8 cellular contexts compared by ENCODE assay signal in the genomic region with DNA sequence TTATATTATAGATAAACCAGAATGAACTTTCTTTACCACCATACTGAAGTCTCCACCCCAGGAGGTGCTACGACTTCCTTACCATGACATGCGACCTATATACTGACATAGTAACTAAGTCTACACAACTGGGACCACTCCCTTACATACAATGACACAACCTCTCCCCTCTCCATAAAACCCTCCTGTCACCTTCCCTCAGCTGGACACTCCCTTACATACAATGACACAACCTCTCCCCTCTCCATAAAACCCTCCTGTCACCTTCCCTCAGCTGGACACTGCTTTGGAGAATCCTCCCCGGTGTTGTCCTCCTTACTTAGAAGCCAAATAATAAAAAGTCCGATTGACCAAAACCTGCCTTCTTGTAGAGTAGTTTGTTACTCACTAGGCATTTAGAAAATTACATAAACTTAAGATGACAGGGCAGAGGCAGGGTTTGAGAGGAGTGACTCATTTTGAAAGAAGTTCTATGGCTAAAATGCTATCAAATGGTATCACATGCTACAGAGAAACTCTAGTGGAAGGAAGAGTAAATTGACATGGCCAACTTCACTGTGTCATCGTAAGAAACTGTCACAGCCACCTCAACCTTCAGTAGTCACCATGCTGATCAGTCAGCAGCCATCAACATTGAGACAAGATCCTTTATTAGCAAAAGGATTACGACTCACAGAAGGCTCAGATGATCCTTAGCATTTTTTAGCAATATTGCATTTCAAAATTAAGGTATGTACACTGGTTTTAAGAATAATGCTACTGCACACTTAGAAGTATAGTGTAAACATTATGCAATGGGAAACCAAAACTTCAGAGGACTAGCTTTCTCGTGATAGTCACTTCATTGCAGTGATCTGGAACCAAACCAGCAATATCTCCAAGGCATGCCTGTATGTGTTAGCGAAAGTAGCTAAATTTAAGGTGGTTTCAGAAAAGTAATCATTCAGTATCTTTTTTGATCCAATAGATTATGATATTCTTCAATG. TPM values are rescaled to one million over a fixed set of nuclear protein-coding genes. Genes with fewer than 3 reads are reported as not detected.
DNase-seq lines count a peak whose midpoint lies in the region; ATAC-seq, FAIRE-seq and TF ChIP-seq lines count a peak whose summit lies in the region.

No MANE protein-coding gene starts in this region.

- H3K9ac ChIP-seq in HepG2 (ENCODE audit: insufficient read depth, low read depth, low read length), result no peak overlapping the region

- no peak for ATAC-seq in HepG2
- no peak for ATAC-seq in right lobe of liver
- peak; percentile 83 for ATAC-seq in HG03442 (IDR thresholded peaks at IDR 0.05; ENCODE audit: unreplicated experiment)

- TF ChIP-seq POLR2A in HepG2 (IDR thresholded peaks at IDR 0.05; ENCODE audit: insufficient read depth in 1 of 2, low read depth in 2 of 2, low read length in 2 of 2) (no peak), right lobe of liver (IDR thresholded peaks at IDR 0.05) (no peak)

- CTCF ChIA-PET in HepG2 (lab: Yijun Ruan, JAX; ENCODE audit: low intra/inter-chr PET ratio, low total read pairs), result no interaction called here

- H3K4me1 ChIP-seq in HepG2 (ENCODE audit: insufficient read depth, low read length) (no peaks in the 10 kb centered on the region), right lobe of liver (no peaks in the 10 kb centered on the region)

- no peak overlapping the region for H2AFZ ChIP-seq in HepG2 (ENCODE audit: low read length)

- H3K27me3 ChIP-seq in HepG2 (ENCODE audit: control insufficient read depth in 1 of 2, insufficient read depth in 2 of 2, low read length in 2 of 2), result no peaks in the 10 kb centered on the region
- no peaks in the 10 kb centered on the region for H3K27me3 ChIP-seq in right lobe of liver
- no peaks in the 10 kb centered on the region for H3K27me3 ChIP-seq in bronchial epithelial cell (ENCODE audit: control insufficient read depth, insufficient read depth, low read length)

- in situ Hi-C loops in HepG2 (cut with HindIII; ENCODE audit: extremely low pct_ligation_motif_present, low pct_unique_long_range_greater_than_20kb), result no loop called here

- DNase-seq in HepG2 (ENCODE audit: low spot score) (no peak), right lobe of liver (no peak), bronchial epithelial cell (ENCODE audit: low read depth) (peak; percentile 73), stromal cell of bone marrow (ENCODE audit: low read depth) (peak; percentile 44), SHP77 (lab: John Stamatoyannopoulos, UW) (no peak), NCI-H82 (lab: John Stamatoyannopoulos, UW) (no peak)
- DNase-seq in activated CD4-positive, CD25-positive, alpha-beta regulatory T cell (lab: John Stamatoyannopoulos, UW), result no peak

- TF ChIP-seq CTCF in HepG2 (CRISPR knock-in tag; IDR thresholded peaks at IDR 0.05) (no peak), right lobe of liver (IDR thresholded peaks at IDR 0.05) (no peak), bronchial epithelial cell (IDR thresholded peaks at IDR 0.05; ENCODE audit: insufficient read depth, low read length, severe bottlenecking) (no peak)

- no peak overlapping the region for H3K4me3 ChIP-seq in HepG2 (replicated peaks in 1 of 3; ENCODE audit: insufficient read depth in 1 of 3, low read depth in 2 of 3, low read length in 3 of 3)
- no peak overlapping the region for H3K4me3 ChIP-seq in right lobe of liver
- no peak overlapping the region for H3K4me3 ChIP-seq in bronchial epithelial cell (ENCODE audit: low read depth, low read length)

- TF ChIP-seq EP300 in HepG2 (IDR thresholded peaks at IDR 0.05; ENCODE audit: low read depth in 2 of 2, low read length in 2 of 2), result no peak
- no peak for TF ChIP-seq EP300 in HepG2 (CRISPR knock-in tag; IDR thresholded peaks at IDR 0.05; ENCODE audit: borderline replicate concordance)

- no peak overlapping the region for H3K4me2 ChIP-seq in HepG2 (ENCODE audit: low read depth, low read length)

- peaks cover 21 to 78% of the 10 kb centered on the region in 2 experiments for H3K36me3 ChIP-seq in HepG2 (replicated peaks in 1 of 2; ENCODE audit: control insufficient read depth in 1 of 2, insufficient read depth in 2 of 2, low read length in 2 of 2)
- peaks cover 0 to 45% (median 14%) of the 10 kb centered on the region in 4 donors for H3K36me3 ChIP-seq in right lobe of liver
- peaks cover 10% of the 10 kb centered on the region for H3K36me3 ChIP-seq in bronchial epithelial cell (ENCODE audit: control insufficient read depth, insufficient read depth, low read length)

- WGBS in HepG2 (ENCODE audit: low lambda C conversion rate), result 94% methylated on average over 8 of the region's 8 CpGs
- WGBS in right lobe of liver (ENCODE audit: insufficient coverage, low coverage, low lambda C conversion rate, missing lambda C conversion rate), result 91% methylated on average over 8 of the region's 8 CpGs

- FAIRE-seq in HepG2 (lab: Jason Lieb, UNC) (no peak), bronchial epithelial cell (lab: Jason Lieb, UNC) (no peak)

- TF ChIP-seq RAD21 in HepG2 (CRISPR knock-in tag; IDR thresholded peaks at IDR 0.05), result no peak

- H3K27ac ChIP-seq in HepG2 (ENCODE audit: extremely low read length, insufficient read depth, low read length) (no peak overlapping the region), right lobe of liver (no peak overlapping the region)

- POLR2A ChIA-PET in HepG2 (lab: Yijun Ruan, JAX), result no interaction called here

- 0 out of 2 replicates have a peak, but pooled peaks cover 7% of the 10 kb centered on the region for H4K20me1 ChIP-seq in HepG2 (ENCODE audit: insufficient read depth, low read length)

- peaks cover 7% of the 10 kb centered on the region for H3K79me2 ChIP-seq in HepG2 (ENCODE audit: insufficient read depth, low read length)

- no TSS peak for BruUV-seq in HepG2 (replicated peaks; lab: Mats Ljungman, UMichigan)

- intact Hi-C loops in HepG2 (cut with micrococcal nuclease; ENCODE audit: unreplicated experiment), result no loop called here
- intact Hi-C loops in right lobe of liver (cut with DNase I), result no loop called here

- no peaks in the 10 kb centered on the region for H3K9me3 ChIP-seq in HepG2 (ENCODE audit: low read length)
- H3K9me3 ChIP-seq in right lobe of liver, result no peaks in the 10 kb centered on the region

TF ChIP-seq in HepG2, 621 proteins besides CTCF, POLR2A, EP300 and RAD21:
- no peak for TF ChIP-seq RBM39 (IDR thresholded peaks at IDR 0.05; ENCODE audit: low read depth, low read length, poor library complexity, severe bottlenecking)
- TF ChIP-seq RBM22 (optimal IDR thresholded peaks at IDR 0.05; ENCODE audit: low read length), result peak; percentile 51
- no peak for TF ChIP-seq ZNF7 (CRISPR knock-in tag; IDR thresholded peaks at IDR 0.05)
- no peak for TF ChIP-seq ZNF788 (CRISPR knock-in tag; IDR thresholded peaks at IDR 0.05; ENCODE audit: borderline replicate concordance)

RNA-seq across cellular contexts. Expression of gene AHCTF1, which starts 56.4 kb away (rescaled TPM):
- 45.9 and 73.9 TPM in 2 replicates for total RNA-seq in HepG2 (2016; rRNA removed; fragmentation: Illumina TruSeq; extraction: Trizol)
- total RNA-seq in HepG2 (2016; cell fraction: cytosol; rRNA removed; fragmentation: Illumina TruSeq; extraction: Trizol; ENCODE audit: low read depth), result 6.0 and 6.6 TPM in 2 replicates
- 39.2 and 70.8 TPM in 2 replicates for total RNA-seq in HepG2 (2016; cell fraction: insoluble cytoplasmic fraction; rRNA removed; fragmentation: Illumina TruSeq; extraction: Trizol)
- 12.2 and 12.4 TPM in 2 replicates for total RNA-seq in HepG2 (2016; cell fraction: membrane; rRNA removed; fragmentation: Illumina TruSeq; extraction: Trizol)
- total RNA-seq in HepG2 (2016; cell fraction: nucleus; rRNA removed; fragmentation: Illumina TruSeq; extraction: Trizol), result 61.4 and 62.6 TPM in 2 replicates
- polyA plus RNA-seq in HepG2 (2011; rRNA removed), result 14.8 and 16.6 TPM in 2 replicates
- polyA plus RNA-seq in HepG2 (2011; cell fraction: cytosol; rRNA removed), result 5.6 and 9.1 TPM in 2 replicates
- 20.3 and 21.2 TPM in 2 replicates for polyA plus RNA-seq in HepG2 (2011; cell fraction: nucleus; rRNA removed)
- polyA plus RNA-seq in HepG2 (2012), result 21.1 and 24.2 TPM in 2 replicates
- 0.44 and 1.6 TPM in 2 replicates for polyA plus RNA-seq in HepG2 (2016; cell fraction: cytosol; fragmentation: Illumina TruSeq; extraction: Trizol; ENCODE audit: low read depth)
- polyA plus RNA-seq in HepG2 (2016; cell fraction: insoluble cytoplasmic fraction; fragmentation: Illumina TruSeq; extraction: Trizol; ENCODE audit: low read depth), result 45.8 and 51.8 TPM in 2 replicates
- polyA plus RNA-seq in HepG2 (2016; cell fraction: membrane; fragmentation: Illumina TruSeq; extraction: Trizol; ENCODE audit: low read depth), result 2.9 and 3.1 TPM in 2 replicates
- 80.7 and 89.7 TPM in 2 replicates for polyA plus RNA-seq in HepG2 (2016; cell fraction: nucleus; fragmentation: Illumina TruSeq; extraction: Trizol; ENCODE audit: insufficient read depth, low read depth)
- polyA minus RNA-seq in HepG2 (2011; rRNA and poly(A)+ RNA removed; ENCODE audit: low replicate concordance), result 21.5 and 44.5 TPM in 2 replicates
- polyA minus RNA-seq in HepG2 (2011; cell fraction: cytosol; rRNA and poly(A)+ RNA removed), result 33.4 and 40.7 TPM in 2 replicates
- polyA minus RNA-seq in HepG2 (2011; cell fraction: nucleus; rRNA and poly(A)+ RNA removed), result 95.8 and 98.5 TPM in 2 replicates
- 10 to 100 TPM; 10.3 to 23.4 (median 14.9) TPM for total RNA-seq in right lobe of liver
- 28.2 and 28.3 TPM in 2 replicates for total RNA-seq in bronchial epithelial cell

Comparison
In these comparisons a context has a peak if more than half of its experiments do, and no peak if none do; other contexts are left out.
1. DNase-seq: peak in bronchial epithelial cell (single experiment) and stromal cell of bone marrow (single experiment); none in HepG2 (single experiment), right lobe of liver (0 of 3), activated CD4-positive, CD25-positive, alpha-beta regulatory T cell (0 of 4), SHP77 (0 of 2) and NCI-H82 (single experiment).